12 cellular contexts compared by ENCODE assay signal in genomic region chr5:164672931-164673694, GRCh38.
A peak's percentile ranks its signal among the peaks of the same experiment; 100 is the strongest.
DNase-seq lines count a peak whose midpoint lies in the region; ATAC-seq, FAIRE-seq and TF ChIP-seq lines count a peak whose summit lies in the region.
"Had no signal": no experiment of that assay in that cellular context is flagged by ENCODE, and none has a peak within 500 bp of the region (broad histone marks: within the 10 kb centered on the region; RNA-seq: fewer than 3 reads in every experiment).

No MANE protein-coding gene starts in this region.

- intact Hi-C loops in Panc1 (cut with micrococcal nuclease; ENCODE audit: unreplicated experiment) (loop anchor here (5.0 to 10.0 kb wide), 3 partner anchors 532 to 1106 kb away; no protein-coding TSS in a partner anchor), transverse colon (cut with DNase I; ENCODE audit: low total_unique reads) (no loop called here)

- no peak for TF ChIP-seq POLR2A in transverse colon (IDR thresholded peaks at IDR 0.05)

- H3K27ac ChIP-seq in DOHH2 (ENCODE audit: low read depth, low read length) (no peak overlapping the region), Panc1 (ENCODE audit: low read length) (no peak overlapping the region), transverse colon (no peak overlapping the region)

- no peaks in the 10 kb centered on the region for H3K9me3 ChIP-seq in DOHH2 (ENCODE audit: control insufficient read depth, insufficient read depth, low read length)
- no peaks in the 10 kb centered on the region for H3K9me3 ChIP-seq in Panc1 (ENCODE audit: control insufficient read depth, insufficient read depth, low read depth, low read length)
- H3K9me3 ChIP-seq in transverse colon: no peaks in the 10 kb centered on the region

- H3K36me3 ChIP-seq in DOHH2 (ENCODE audit: control insufficient read depth, low read length) (no peaks in the 10 kb centered on the region), Panc1 (ENCODE audit: control insufficient read depth, insufficient read depth, low read length) (no peaks in the 10 kb centered on the region), transverse colon (no peaks in the 10 kb centered on the region)

- in situ Hi-C loops in Panc1 (cut with HindIII; ENCODE audit: low pct_unique_long_range_greater_than_20kb, low sequenced_read_pairs) (no loop called here), transverse colon (cut with MboI; ENCODE audit: low pct_ligation_motif_present in 1 of 4, low pct_unique_long_range_greater_than_20kb in 1 of 4, low sequenced_read_pairs in 3 of 4) (no loop called here)

- H3K4me1 ChIP-seq in DOHH2 (ENCODE audit: control insufficient read depth, low read length): no peaks in the 10 kb centered on the region
- H3K4me1 ChIP-seq in Panc1 (ENCODE audit: control insufficient read depth, insufficient read depth, low read length): no peaks in the 10 kb centered on the region
- H3K4me1 ChIP-seq in transverse colon: no peaks in the 10 kb centered on the region

- no peak for TF ChIP-seq EP300 in transverse colon (IDR thresholded peaks at IDR 0.05; ENCODE audit: low read depth)

- POLR2A ChIA-PET in HEK293T (lab: Yijun Ruan, JAX) (no interaction called here), Panc1 (lab: Charles Lee) (no interaction called here)

- no TSS peak for BruUV-seq in Panc1 (replicated peaks; lab: Mats Ljungman, UMichigan)

- no peaks in the 10 kb centered on the region for H3K27me3 ChIP-seq in DOHH2 (ENCODE audit: control insufficient read depth, low read length)
- H3K27me3 ChIP-seq in Panc1 (ENCODE audit: control insufficient read depth, insufficient read depth, low read length): no peaks in the 10 kb centered on the region
- no peaks in the 10 kb centered on the region for H3K27me3 ChIP-seq in transverse colon

- FAIRE-seq in islet of Langerhans (lab: Jason Lieb, UNC): peak; percentile 27

- peak; percentile 28 for TF ChIP-seq CTCF in DOHH2 (IDR thresholded peaks at IDR 0.05; ENCODE audit: low read depth, low read length, poor library complexity, severe bottlenecking)
- peak; percentile 29; the same call in 1 of the 2 replicates for TF ChIP-seq CTCF in Panc1 (IDR thresholded peaks at IDR 0.05)
- no peak for TF ChIP-seq CTCF in transverse colon (IDR thresholded peaks at IDR 0.05)

- no peaks in the 10 kb centered on the region for H3K79me2 ChIP-seq in DOHH2 (ENCODE audit: control insufficient read depth, low read length)

- H3F3A ChIP-seq in DOHH2 (ENCODE audit: control insufficient read depth, insufficient read depth): no peaks in the 10 kb centered on the region

- WGBS in transverse colon (ENCODE audit: low coverage in 1 of 2), 2 donors: 75 to 86% methylated on average over 1 to 3 of the region's 3 CpGs

- H3K4me3 ChIP-seq in DOHH2 (ENCODE audit: low read length) (no peak overlapping the region), Panc1 (ENCODE audit: low read depth in 2 of 2, low read length in 2 of 2) (no peak overlapping the region), transverse colon (no peak overlapping the region)

- ATAC-seq in Panc1 (no peak), HG02678 (IDR thresholded peaks at IDR 0.05; ENCODE audit: unreplicated experiment) (no peak)

- no peaks in the 10 kb centered on the region for H4K20me1 ChIP-seq in DOHH2 (ENCODE audit: control insufficient read depth, insufficient read depth, low read depth, low read length)

- DNase-seq in HEK293T (ENCODE audit: extremely low spot score): peak; percentile 11
- no peak for DNase-seq in Panc1 (ENCODE audit: low read depth, low spot score)
- DNase-seq in transverse colon: no peak
- no peak for DNase-seq in GM19238 (ENCODE audit: insufficient read length, low spot score)
- DNase-seq in HT-29 (ENCODE audit: low spot score): no peak
- DNase-seq: activated T-cell treated with anti-CD3 and anti-CD28 coated beads, Interleukin-2, amount 50 U/mL, for 24 hours; GF-D8; NCI-H1105; SHP77 had no signal

- CTCF ChIA-PET in HEK293T (lab: Yijun Ruan, JAX): no interaction called here
- CTCF ChIA-PET in Panc1 (lab: Charles Lee): interaction anchor here (1.0 kb wide), 1 partner anchor 8 kb away, joined by 3 read pairs; no protein-coding TSS in a partner anchor

- H3K4me2 ChIP-seq in DOHH2 (ENCODE audit: low read length): no peak overlapping the region

- H3K9me2 ChIP-seq in DOHH2 (replicated peaks; ENCODE audit: control insufficient read depth, low read length): no peaks in the 10 kb centered on the region

TF ChIP-seq in HEK293T, 16 proteins besides CTCF, POLR2A, EP300 and RAD21:
- no peak for TF ChIP-seq PKNOX1 (IDR thresholded peaks at IDR 0.05)
- no peak for TF ChIP-seq SP1 (IDR thresholded peaks at IDR 0.05)
- TF ChIP-seq NFRKB (IDR thresholded peaks at IDR 0.05): no peak
- no peak for TF ChIP-seq CTBP1 (IDR thresholded peaks at IDR 0.05; ENCODE audit: borderline replicate concordance)
- TF ChIP-seq ARNT (IDR thresholded peaks at IDR 0.05): no peak
- TF ChIP-seq ZNF384 (IDR thresholded peaks at IDR 0.05): no peak
- TF ChIP-seq FOXA1 (IDR thresholded peaks at IDR 0.05): no peak
- no peak for TF ChIP-seq L3MBTL2 (conservative IDR thresholded peaks at IDR 0.05)
- no peak for TF ChIP-seq ELF4 (IDR thresholded peaks at IDR 0.05)
- TF ChIP-seq FOXK2 (IDR thresholded peaks at IDR 0.05): no peak
- TF ChIP-seq LEF1 (IDR thresholded peaks at IDR 0.05; ENCODE audit: borderline replicate concordance): no peak
- no peak for TF ChIP-seq TARDBP (IDR thresholded peaks at IDR 0.05)
- no peak for TF ChIP-seq BHLHE40 (IDR thresholded peaks at IDR 0.05; ENCODE audit: borderline replicate concordance)
- no peak for TF ChIP-seq HDGF (IDR thresholded peaks at IDR 0.05; ENCODE audit: borderline replicate concordance)
- no peak for TF ChIP-seq FOXM1 (IDR thresholded peaks at IDR 0.05; ENCODE audit: borderline replicate concordance)
- TF ChIP-seq SUZ12 (IDR thresholded peaks at IDR 0.05): no peak
TF ChIP-seq in HEK293T: peak in this region for 0.

Comparison
In these comparisons a context has a peak if more than half of its experiments do, and no peak if none do; other contexts are left out.
1. CTCF ChIP-seq: peak in DOHH2 (single experiment) and Panc1 (single experiment); none in transverse colon (0 of 5).